20 cellular contexts compared by ENCODE assay signal in the genomic region with DNA sequence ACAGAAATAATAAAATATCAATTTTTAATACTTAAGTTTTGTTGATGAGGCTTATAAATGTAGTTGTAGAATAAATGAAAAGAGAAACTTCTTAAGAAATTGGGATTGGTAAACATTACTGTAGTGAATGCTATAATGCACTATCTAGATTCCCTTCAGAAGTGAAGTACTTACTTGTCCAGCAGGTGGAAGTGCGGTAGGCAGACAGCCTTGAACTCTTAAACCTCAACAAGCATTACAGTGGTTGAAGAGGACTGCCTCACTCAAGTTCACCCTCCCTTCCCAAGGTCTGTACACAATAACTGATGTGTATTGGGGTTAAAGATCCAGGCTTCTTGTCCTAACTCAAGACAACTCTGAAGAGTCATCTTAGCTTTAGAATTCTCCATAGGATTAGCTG.
"Had no signal": no experiment of that assay in that cellular context is flagged by ENCODE, and none has a peak within 500 bp of the region (broad histone marks: within the 10 kb centered on the region; RNA-seq: fewer than 3 reads in every experiment).

No MANE protein-coding gene starts in this region.

- H3K9me3 ChIP-seq: sigmoid colon, testis, tibial artery, upper lobe of left lung had no signal

- H2AFZ ChIP-seq: parathyroid adenoma had no signal

- H3K4me1 ChIP-seq: parathyroid adenoma, sigmoid colon, spleen, testis, tibial artery, upper lobe of left lung had no signal

- H3K79me2 ChIP-seq: parathyroid adenoma had no signal

- H3K4me3 ChIP-seq: lung, mucosa of descending colon, sigmoid colon, spleen, testis, tibial artery, upper lobe of left lung had no signal

- DNase-seq: cortex of kidney; effector memory CD8-positive, alpha-beta T cell; hypothalamus; mucosa of descending colon; naive B cell; sigmoid colon; spleen; stimulated activated CD4-positive, alpha-beta T cell treated with anti-CD3 and anti-CD28 coated beads, Interleukin-4, amount 100 ng/mL, for 4 hours; stimulated activated naive CD8-positive, alpha-beta T cell treated with anti-CD3 and anti-CD28 coated beads, Interleukin-15, Interleukin-2, amounts not matched to agents 100 U/mL and 50 U/mL, for 24 hours; substantia nigra; testis; tibial artery; upper lobe of left lung had no signal

- H3K36me3 ChIP-seq: sigmoid colon, spleen, tibial artery, upper lobe of left lung had no signal

- H3K27me3 ChIP-seq: sigmoid colon, spleen, testis, tibial artery, upper lobe of left lung had no signal

- H3K27ac ChIP-seq: parathyroid adenoma, sigmoid colon, spleen, testis, tibial artery, upper lobe of left lung had no signal

- H3K9ac ChIP-seq: parathyroid adenoma had no signal

- ATAC-seq: effector memory CD8-positive, alpha-beta T cell; mucosa of descending colon; natural killer cell treated with Interleukin-12 subunit alpha and Interleukin-12 subunit beta and Interleukin-15 and Interleukin-18, amount 100 ng/mL, for 72 hours; stimulated activated memory B cell treated with anti-CD40 and anti-IgM and Interleukin-4, amounts not matched to agents 10 μg/mL and 1 μg/mL and 100 μg/mL, for 72 hours; stimulated activated naive CD8-positive, alpha-beta T cell treated with anti-CD3 and anti-CD28 coated beads, Interleukin-15, Interleukin-2, amounts not matched to agents 100 U/mL and 50 U/mL, for 24 hours had no signal

- FAIRE-seq: frontal cortex, keratinocyte, urothelium cell line had no signal
